17 cellular contexts compared by ENCODE assay signal in the genomic region with DNA sequence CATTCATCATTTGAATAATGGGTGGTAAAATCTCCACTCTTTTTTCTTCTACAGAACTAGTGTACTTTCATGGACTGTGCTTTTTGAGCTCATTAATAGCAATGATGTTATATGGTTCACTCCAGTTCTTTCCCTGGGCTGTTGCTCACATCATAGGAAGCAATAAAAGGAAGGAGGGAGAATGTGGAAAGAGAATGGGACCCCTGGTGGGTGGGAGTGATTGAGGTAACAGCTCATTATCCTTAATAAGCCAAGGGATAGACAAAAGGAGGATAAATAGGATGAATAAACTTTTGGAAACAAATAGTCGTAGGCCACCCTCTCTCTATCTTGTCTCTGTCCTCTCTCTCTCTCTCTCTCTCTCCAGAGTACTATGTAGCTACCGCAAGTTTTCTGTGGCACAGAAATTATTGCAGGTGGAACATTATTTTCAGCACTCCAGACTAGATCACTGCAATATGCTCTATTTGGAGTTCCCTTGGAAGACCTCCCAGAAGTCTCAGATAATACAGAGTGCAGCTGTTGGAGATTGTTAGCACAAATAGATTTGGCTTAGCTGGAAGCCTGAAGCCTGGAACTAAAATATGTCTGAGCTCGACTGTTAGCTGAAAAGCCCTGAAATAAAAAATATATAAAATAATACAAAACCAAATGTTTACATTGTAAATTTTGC.
DNase-seq lines count a peak whose midpoint lies in the region; ATAC-seq and TF ChIP-seq lines count a peak whose summit lies in the region.
"Had no signal": no experiment of that assay in that cellular context is flagged by ENCODE, and none has a peak within 500 bp of the region (broad histone marks: within the 10 kb centered on the region; RNA-seq: fewer than 3 reads in every experiment).

No MANE protein-coding gene starts in this region.

- TF ChIP-seq CTCF in BE2C (IDR thresholded peaks at IDR 0.05; ENCODE audit: low read depth, low read length), result no peak

- H3K36me3 ChIP-seq in BE2C, result no peaks in the 10 kb centered on the region
- H3K36me3 ChIP-seq: BLaER1, transverse colon had no signal

- no peak overlapping the region for H3K4me3 ChIP-seq in BE2C (ENCODE audit: low read depth, low read length)
- H3K4me3 ChIP-seq: BLaER1, transverse colon had no signal

- no peaks in the 10 kb centered on the region for H3K4me1 ChIP-seq in BE2C
- H3K4me1 ChIP-seq: BLaER1, transverse colon had no signal

- H3K9me3 ChIP-seq in BE2C, result no peaks in the 10 kb centered on the region
- H3K9me3 ChIP-seq: BLaER1, transverse colon had no signal

- ATAC-seq in left cardiac atrium (peak; percentile 95), GM21526 (IDR thresholded peaks at IDR 0.05; ENCODE audit: low FRiP score, unreplicated experiment) (no peak)
- ATAC-seq: effector memory CD8-positive, alpha-beta T cell; stimulated activated naive CD8-positive, alpha-beta T cell treated with anti-CD3 and anti-CD28 coated beads, Interleukin-15, Interleukin-2, amounts not matched to agents 100 U/mL and 50 U/mL, for 24 hours had no signal

- DNase-seq in NCI-H1694 treated with DMSO at 0.1 percent for 48 hours (lab: John Stamatoyannopoulos, UW) (peak; percentile 17), NCI-H1694 (lab: John Stamatoyannopoulos, UW) (no peak), NCI-H345 treated with DMSO at 0.1 percent for 48 hours (lab: John Stamatoyannopoulos, UW; ENCODE audit: unreplicated experiment) (peak; percentile 26), left cardiac atrium (no peak), pons (ENCODE audit: low spot score) (peak; percentile 39), ureter (ENCODE audit: low spot score) (no peak), BE2C (no peak)
- DNase-seq: activated CD4-positive, alpha-beta T cell treated with anti-CD3 and anti-CD28 coated beads, Interleukin-2, amount 50 U/mL, for 1 hour; activated naive CD4-positive, alpha-beta T cell treated with anti-CD3 and anti-CD28 coated beads for 36 hours; effector memory CD8-positive, alpha-beta T cell; islet precursor cell; KG1; NCI-H526; stimulated activated naive CD8-positive, alpha-beta T cell treated with anti-CD3 and anti-CD28 coated beads, Interleukin-15, Interleukin-2, amounts not matched to agents 100 U/mL and 50 U/mL, for 24 hours; transverse colon had no signal

- intact Hi-C loops in left cardiac atrium (cut with DNase I), result loop anchor here in 1 of 2 donors (5.0 kb wide), 1 partner anchor 1497 kb away; no protein-coding TSS in a partner anchor

- no peaks in the 10 kb centered on the region for H3K27me3 ChIP-seq in BE2C
- H3K27me3 ChIP-seq: BLaER1, transverse colon had no signal

Comparison
In these comparisons a context has a peak if more than half of its experiments do, and no peak if none do; other contexts are left out.
1. DNase-seq: peak in NCI-H1694 treated with DMSO at 0.1 percent for 48 hours (single experiment), NCI-H345 treated with DMSO at 0.1 percent for 48 hours (single experiment) and pons (single experiment); none in NCI-H1694 (single experiment), left cardiac atrium (single experiment), ureter (single experiment) and BE2C (single experiment).